Comparison of ENCODE assay signal across 8 cellular contexts in the genomic region with DNA sequence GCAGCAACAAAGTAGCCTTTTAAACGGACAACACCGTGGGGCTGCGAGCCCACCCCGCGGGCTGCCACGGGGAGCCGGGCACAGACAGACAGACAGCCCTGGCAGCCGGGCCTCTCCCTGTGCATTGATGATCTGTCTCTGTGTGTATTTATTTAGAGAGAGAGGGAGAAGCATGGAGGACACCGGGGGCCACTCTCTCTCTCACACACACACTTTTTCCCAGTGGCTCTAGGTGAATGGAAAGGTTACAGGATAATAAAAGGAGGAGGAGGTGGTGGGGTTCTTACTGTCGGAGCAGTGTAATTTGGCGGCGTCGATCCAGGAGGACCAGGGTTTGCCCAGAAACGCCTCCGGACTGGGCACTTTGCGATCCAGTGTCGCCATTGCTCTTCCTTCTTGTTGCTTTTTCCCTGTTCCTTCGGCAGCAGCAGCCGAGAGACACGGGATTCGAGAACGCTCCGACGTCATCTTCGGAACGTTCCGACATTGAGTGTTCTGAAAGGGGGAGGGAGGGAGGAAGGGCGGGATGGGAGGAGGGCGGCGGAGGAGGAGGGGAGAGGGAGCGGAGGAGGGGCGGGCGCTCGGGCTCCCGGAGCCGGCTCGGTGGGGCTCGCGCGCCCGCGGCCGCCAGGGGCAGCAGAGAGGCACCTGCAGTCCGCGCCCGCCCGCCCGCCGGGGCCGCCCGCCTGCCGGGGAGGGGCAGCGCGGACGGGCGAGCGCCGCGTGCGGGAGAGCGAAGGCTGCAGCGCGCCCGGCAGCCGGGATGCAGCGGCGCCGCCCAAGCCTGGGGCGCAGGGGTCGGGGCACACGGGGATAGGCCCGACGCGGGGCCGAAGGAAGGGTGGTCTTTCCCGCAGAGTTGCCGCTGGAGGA. TPM values are rescaled to one million over a fixed set of nuclear protein-coding genes. Genes with fewer than 3 reads are reported as not detected.
DNase-seq lines count a peak whose midpoint lies in the region; ATAC-seq and TF ChIP-seq lines count a peak whose summit lies in the region.

A gene with protein sequence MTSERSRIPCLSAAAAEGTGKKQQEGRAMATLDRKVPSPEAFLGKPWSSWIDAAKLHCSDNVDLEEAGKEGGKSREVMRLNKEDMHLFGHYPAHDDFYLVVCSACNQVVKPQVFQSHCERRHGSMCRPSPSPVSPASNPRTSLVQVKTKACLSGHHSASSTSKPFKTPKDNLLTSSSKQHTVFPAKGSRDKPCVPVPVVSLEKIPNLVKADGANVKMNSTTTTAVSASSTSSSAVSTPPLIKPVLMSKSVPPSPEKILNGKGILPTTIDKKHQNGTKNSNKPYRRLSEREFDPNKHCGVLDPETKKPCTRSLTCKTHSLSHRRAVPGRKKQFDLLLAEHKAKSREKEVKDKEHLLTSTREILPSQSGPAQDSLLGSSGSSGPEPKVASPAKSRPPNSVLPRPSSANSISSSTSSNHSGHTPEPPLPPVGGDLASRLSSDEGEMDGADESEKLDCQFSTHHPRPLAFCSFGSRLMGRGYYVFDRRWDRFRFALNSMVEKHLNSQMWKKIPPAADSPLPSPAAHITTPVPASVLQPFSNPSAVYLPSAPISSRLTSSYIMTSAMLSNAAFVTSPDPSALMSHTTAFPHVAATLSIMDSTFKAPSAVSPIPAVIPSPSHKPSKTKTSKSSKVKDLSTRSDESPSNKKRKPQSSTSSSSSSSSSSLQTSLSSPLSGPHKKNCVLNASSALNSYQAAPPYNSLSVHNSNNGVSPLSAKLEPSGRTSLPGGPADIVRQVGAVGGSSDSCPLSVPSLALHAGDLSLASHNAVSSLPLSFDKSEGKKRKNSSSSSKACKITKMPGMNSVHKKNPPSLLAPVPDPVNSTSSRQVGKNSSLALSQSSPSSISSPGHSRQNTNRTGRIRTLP (minus strand): TSS at position 509 of the 873 bp plus-strand sequence. CDS start 41 bp downstream, at position 468.

- peak within 1 kb of the TSS; percentile 98 for H3K18ac ChIP-seq in H9 (ENCODE audit: insufficient read length, low read depth, low read length)
- peak within 1 kb of the TSS; percentile 92 for H3K18ac ChIP-seq in neuronal stem cell (ENCODE audit: low read length)

- in situ Hi-C loops in SK-MEL-5 (cut with HindIII; ENCODE audit: low pct_unique_long_range_greater_than_20kb, low sequenced_read_pairs) = no loop called here

- TF ChIP-seq EP300 in gastroesophageal sphincter (IDR thresholded peaks at IDR 0.05) = no peak

- H2BK12ac ChIP-seq in H9 (ENCODE audit: insufficient read length, low read depth, low read length) = no peak within 1 kb of the TSS
- no peak within 1 kb of the TSS for H2BK12ac ChIP-seq in neuronal stem cell (ENCODE audit: low read length)

- peak; percentile 94 for ATAC-seq in gastroesophageal sphincter

- H3K4me3 Mint-ChIP-seq in H9 = peak within 1 kb of the TSS; percentile 98 to 100

- no peak within 1 kb of the TSS for H2BK20ac ChIP-seq in H9 (ENCODE audit: low read depth, low read length, poor library complexity, severe bottlenecking)

- H3K9me3 Mint-ChIP-seq in H9 = no peaks in the 10 kb centered on the region

- H2BK15ac ChIP-seq in H9 (ENCODE audit: low read depth, low read length) = no peak within 1 kb of the TSS
- peak within 1 kb of the TSS; percentile 69 for H2BK15ac ChIP-seq in neuronal stem cell (ENCODE audit: low read length)

- H3K27ac ChIP-seq in H9 (ENCODE audit: insufficient read length, low read depth, low read length) (no peak within 1 kb of the TSS), gastroesophageal sphincter (peak within 1 kb of the TSS; percentile 76 to 91 (median 89)), neuronal stem cell (replicated peaks; ENCODE audit: low read length) (peak within 1 kb of the TSS; percentile 60)

- H2AFZ ChIP-seq in H9 (ENCODE audit: low read length) (no peak within 1 kb of the TSS), neuronal stem cell (ENCODE audit: low read length) (peak within 1 kb of the TSS; percentile 98)

- H2AK5ac ChIP-seq in H9 (ENCODE audit: insufficient read length, low read length) (no peak within 1 kb of the TSS), neuronal stem cell (ENCODE audit: low read depth, low read length) (no peak within 1 kb of the TSS)

- no peaks in the 10 kb centered on the region for H3K36me3 ChIP-seq in gastroesophageal sphincter
- peaks cover 0 to 21% of the 10 kb centered on the region in 2 donors for H3K36me3 ChIP-seq in neuronal stem cell (replicated peaks in 1 of 2; ENCODE audit: control insufficient read depth in 2 of 2, insufficient read depth in 2 of 2, low read length in 2 of 2)

- H3K9ac ChIP-seq in H9 (ENCODE audit: extremely low read depth, insufficient read length, low read length) = peak within 1 kb of the TSS; percentile 100
- peak within 1 kb of the TSS; percentile 85 for H3K9ac ChIP-seq in neuronal stem cell (ENCODE audit: low read depth, low read length, poor library complexity)

- peak within 1 kb of the TSS; percentile 67 for H4K91ac ChIP-seq in H9 (ENCODE audit: insufficient read length, low read depth, low read length)
- no peak within 1 kb of the TSS for H4K91ac ChIP-seq in neuronal stem cell (ENCODE audit: low read depth, low read length, poor library complexity)

- peaks cover 35 to 36% of the 10 kb centered on the region in 2 experiments for H3K4me1 Mint-ChIP-seq in H9

- WGBS in H9 (ENCODE audit: extremely low coverage, insufficient read length, low lambda C conversion rate) = no CpG with 5 or more reads among the region's 77 CpGs
- WGBS in gastroesophageal sphincter (ENCODE audit: low coverage in 1 of 2), 2 donors = 0% methylated on average over 9 to 14 of the region's 77 CpGs
- no CpG with 5 or more reads among the region's 77 CpGs for WGBS in neuronal stem cell (ENCODE audit: extremely low coverage in 2 of 2, insufficient read length in 2 of 2, insufficient replicate concordance in 1 of 2), 2 donors

- H3K56ac ChIP-seq in H9 (ENCODE audit: insufficient read length, low read depth, low read length) = no peak within 1 kb of the TSS

- H3K4me3 ChIP-seq in NB4 (ENCODE audit: low read depth, low read length) = peak within 1 kb of the TSS; percentile 73
- peak within 1 kb of the TSS; percentile 89 to 94 for H3K4me3 ChIP-seq in gastroesophageal sphincter
- H3K4me3 ChIP-seq in neuronal stem cell (ENCODE audit: low read length in 2 of 2) = peak within 1 kb of the TSS; percentile 74 to 88

- no peaks in the 10 kb centered on the region for H4K20me1 ChIP-seq in H9 (ENCODE audit: control insufficient read depth, insufficient read depth, insufficient read length)

- H3K9me3 ChIP-seq in H9 (ENCODE audit: control insufficient read depth, low read depth, low read length) (no peaks in the 10 kb centered on the region), gastroesophageal sphincter (no peaks in the 10 kb centered on the region), neuronal stem cell (replicated peaks in 1 of 2; ENCODE audit: control insufficient read depth in 2 of 2, insufficient read depth in 1 of 2, low read depth in 1 of 2, low read length in 2 of 2) (no peaks in the 10 kb centered on the region)

- H2BK5ac ChIP-seq in H9 (ENCODE audit: insufficient read length, low read length) = no peak within 1 kb of the TSS
- peak within 1 kb of the TSS; percentile 77 for H2BK5ac ChIP-seq in neuronal stem cell (ENCODE audit: low read length)

- H3K36me3 Mint-ChIP-seq in H9 (ENCODE audit: insufficient read depth in 1 of 3, low read depth in 3 of 3) = peaks cover 23 to 31% (median 24%) of the 10 kb centered on the region in 3 experiments

- H3K14ac ChIP-seq in H9 (ENCODE audit: insufficient read depth, low read length) (peak within 1 kb of the TSS; percentile 99), neuronal stem cell (ENCODE audit: low read length) (peak within 1 kb of the TSS; percentile 15)

- DNase-seq in DMS153 treated with DMSO at 0.1 percent for 48 hours (lab: John Stamatoyannopoulos, UW; ENCODE audit: unreplicated experiment) (peak; percentile 80), H9 (peak; percentile 95), NB4 (ENCODE audit: low read depth) (peak; percentile 94), SK-MEL-5 (ENCODE audit: low read depth, low spot score) (peak; percentile 99), neuronal stem cell (ENCODE audit: low spot score) (peak; percentile 95), stromal cell of bone marrow (ENCODE audit: low read depth) (peak; percentile 98)
- peak; percentile 91 for DNase-seq in activated naive CD4-positive, alpha-beta T cell treated with Interleukin-2 at 50 U/mL for 16 hours

- peaks cover 10% of the 10 kb centered on the region for H3K4me1 ChIP-seq in H9 (ENCODE audit: insufficient read depth, low read length)
- peaks cover 0 to 60% (median 4%) of the 10 kb centered on the region in 3 donors for H3K4me1 ChIP-seq in gastroesophageal sphincter
- H3K4me1 ChIP-seq in neuronal stem cell (ENCODE audit: control insufficient read depth in 2 of 2, insufficient read depth in 1 of 2, low read depth in 1 of 2, low read length in 2 of 2) = peaks cover 11 to 15% of the 10 kb centered on the region in 2 donors

- H3K23me2 ChIP-seq in H9 (ENCODE audit: insufficient read length, low read depth, low read length, poor library complexity, severe bottlenecking) = peaks cover 19% of the 10 kb centered on the region

- H3K4me2 ChIP-seq in H9 (ENCODE audit: insufficient read depth, insufficient read length, low read length) = peak within 1 kb of the TSS; percentile 87
- peak within 1 kb of the TSS; percentile 91 for H3K4me2 ChIP-seq in neuronal stem cell (ENCODE audit: insufficient read depth, low read length, poor library complexity, severe bottlenecking)

- H3T11ph ChIP-seq in H9 (ENCODE audit: low read length) = peak within 1 kb of the TSS; percentile 89

- H3K27ac Mint-ChIP-seq in H9 = peak within 1 kb of the TSS; percentile 97 to 100 (median 100)

- peaks cover 21% of the 10 kb centered on the region for H3K27me3 Mint-ChIP-seq in H9 (ENCODE audit: low read depth)

- TF ChIP-seq CTCF in H9 (conservative IDR thresholded peaks at IDR 0.05) (peak; percentile 56; the same call in 2 of the 3 replicates), NB4 (IDR thresholded peaks at IDR 0.05; ENCODE audit: low read depth, low read length) (peak; percentile 34), gastroesophageal sphincter (IDR thresholded peaks at IDR 0.05) (peak; percentile 24 to 95 (median 75))

- no peak within 1 kb of the TSS for H4K5ac ChIP-seq in H9 (ENCODE audit: insufficient read length, low read depth, low read length)

- TF ChIP-seq POLR2A in NB4 (IDR thresholded peaks at IDR 0.05; ENCODE audit: extremely low read depth, insufficient read length) = no peak
- TF ChIP-seq POLR2A in gastroesophageal sphincter (IDR thresholded peaks at IDR 0.05) = peak; percentile 33 to 43

- peaks cover 3% of the 10 kb centered on the region; the same call in 1 of the 2 replicates for H3K79me2 ChIP-seq in H9 (ENCODE audit: insufficient read depth, low read length)

- no peak within 1 kb of the TSS; the same call in 1 of the 2 replicates for H3K4ac ChIP-seq in H9 (ENCODE audit: low read depth, low read length)
- H3K4ac ChIP-seq in neuronal stem cell (ENCODE audit: low read length) = peak within 1 kb of the TSS; percentile 7

- H4K8ac ChIP-seq in H9 (replicated peaks; ENCODE audit: insufficient read length, low read depth, low read length) (no peak within 1 kb of the TSS), neuronal stem cell (ENCODE audit: low read depth, low read length) (no peak within 1 kb of the TSS)

- H2BK120ac ChIP-seq in H9 (ENCODE audit: low read depth, low read length, poor library complexity, severe bottlenecking) (no peak within 1 kb of the TSS), neuronal stem cell (ENCODE audit: low read depth, low read length) (no peak within 1 kb of the TSS)

- H3K79me1 ChIP-seq in H9 (ENCODE audit: insufficient read depth, low read depth, low read length, poor library complexity, severe bottlenecking) (no peaks in the 10 kb centered on the region), neuronal stem cell (ENCODE audit: low read depth, low read length) (no peaks in the 10 kb centered on the region)

- H3K27me3 ChIP-seq in H9 (ENCODE audit: insufficient read depth, low read length) = peaks cover 3% of the 10 kb centered on the region; the same call in 1 of the 2 replicates
- no peaks in the 10 kb centered on the region for H3K27me3 ChIP-seq in gastroesophageal sphincter
- peaks cover 0 to 8% (median 0%) of the 10 kb centered on the region in 3 experiments for H3K27me3 ChIP-seq in neuronal stem cell (ENCODE audit: control insufficient read depth in 3 of 3, insufficient read depth in 3 of 3, low read depth in 1 of 3, low read length in 3 of 3)

- H3K23ac ChIP-seq in H9 (ENCODE audit: insufficient read length, low read depth, low read length) (no peak within 1 kb of the TSS), neuronal stem cell (ENCODE audit: low read depth, low read length, poor library complexity) (peak within 1 kb of the TSS; percentile 48)

RNA-seq across cellular contexts. Expression of the gene that starts here (rescaled TPM):
- total RNA-seq in H9 (2021) = 22.0 and 24.3 TPM in 2 replicates
- 16.3 and 19.8 TPM in 2 replicates for total RNA-seq in SK-MEL-5 (2014; rRNA removed; shearing (Covaris generic))
- polyA plus RNA-seq in SK-MEL-5 (2015; cell fraction: cytosol; rRNA removed) = 12.4 and 13.3 TPM in 2 replicates
- 10.7 and 15.2 TPM in 2 replicates for polyA plus RNA-seq in SK-MEL-5 (2015; cell fraction: nucleus; rRNA removed)
- 10 to 100 TPM in 1 of 4 donors, 1 to 10 TPM in 3; 5.9 to 21.2 (median 7.7) TPM for total RNA-seq in gastroesophageal sphincter
- 8.7 TPM for polyA plus RNA-seq in neuronal stem cell (2013, experiment 1 of 2)
- 8.2 TPM for polyA plus RNA-seq in neuronal stem cell (2013, experiment 2 of 2)
